18 cellular contexts compared by ENCODE assay signal in the genomic region with DNA sequence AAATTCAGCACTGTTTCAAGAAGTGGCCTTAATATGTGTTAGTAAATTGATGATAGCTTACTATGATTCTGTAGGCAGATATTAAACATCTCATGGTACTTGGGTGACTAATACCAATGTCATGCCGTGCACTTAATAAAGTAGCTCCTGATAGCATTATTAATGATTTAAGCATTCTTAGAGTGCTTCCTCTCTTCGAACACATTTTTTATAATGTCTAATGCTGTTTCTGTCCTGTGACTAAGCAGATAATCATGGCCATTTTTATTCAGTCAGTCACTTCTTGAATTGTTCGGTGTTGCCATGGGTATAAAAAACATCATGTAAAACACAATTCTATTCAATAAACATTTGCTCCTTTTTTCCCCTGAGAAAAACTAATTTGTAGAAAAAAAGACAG.
DNase-seq lines count a peak whose midpoint lies in the region; ATAC-seq and TF ChIP-seq lines count a peak whose summit lies in the region.
"Had no signal": no experiment of that assay in that cellular context is flagged by ENCODE, and none has a peak within 500 bp of the region (broad histone marks: within the 10 kb centered on the region; RNA-seq: fewer than 3 reads in every experiment).

No MANE protein-coding gene starts in this region.

- no peaks in the 10 kb centered on the region for H3K27me3 Mint-ChIP-seq in activated CD4-positive, alpha-beta T cell treated with anti-CD3 and anti-CD28 coated beads, Interleukin-2, amount 10 ng/mL, durations not matched to agents 7 days and 5 days
- H3K27me3 Mint-ChIP-seq: activated T-helper 17 cell treated with anti-CD3 and anti-CD28 coated beads, Interleukin-2, amount 50 U/mL, for 72 hours; stimulated activated memory B cell treated with anti-CD40 and anti-IgM and Interleukin-4, amounts not matched to agents 10 μg/mL and 1 μg/mL and 100 μg/mL, for 72 hours had no signal

- H3K4me3 ChIP-seq in cardiac fibroblast (replicated peaks in 1 of 2; ENCODE audit: low read depth in 2 of 2, low read length in 2 of 2) (no peak overlapping the region), kidney epithelial cell (ENCODE audit: low read depth, low read length) (no peak overlapping the region)
- H3K4me3 ChIP-seq: cardiac muscle cell, GM23338 had no signal

- H3K27ac Mint-ChIP-seq in activated CD4-positive, alpha-beta T cell treated with anti-CD3 and anti-CD28 coated beads, Interleukin-2, amount 10 ng/mL, durations not matched to agents 7 days and 5 days, result no peak overlapping the region
- H3K27ac Mint-ChIP-seq: activated T-helper 17 cell treated with anti-CD3 and anti-CD28 coated beads, Interleukin-2, amount 50 U/mL, for 72 hours; GM23338; stimulated activated memory B cell treated with anti-CD40 and anti-IgM and Interleukin-4, amounts not matched to agents 10 μg/mL and 1 μg/mL and 100 μg/mL, for 72 hours; T-helper 1 cell treated with Interleukin-12 subunit alpha and Interleukin-12 subunit beta and Interleukin-4 antibody, amounts not matched to agents 30 μg/mL and 1 μg/mL, for 36 hours had no signal

- DNase-seq in AG08395 (ENCODE audit: low spot score) (peak; percentile 50), HT1080 (ENCODE audit: low read depth) (peak; percentile 39), cardiac fibroblast (ENCODE audit: low read depth in 2 of 2) (peak; percentile 79 to 88), kidney epithelial cell (ENCODE audit: low read depth) (peak; percentile 67), NCI-H2227 (lab: John Stamatoyannopoulos, UW; ENCODE audit: unreplicated experiment) (no peak), Right ventricle myocardium superior (no peak)
- no peak for DNase-seq in activated CD4-positive, alpha-beta T cell treated with anti-CD3 and anti-CD28 coated beads, Interleukin-2, amount 10 ng/mL, durations not matched to agents 7 days and 5 days
- DNase-seq: activated CD4-positive, alpha-beta T cell treated with anti-CD3 and anti-CD28 coated beads for 48 hours; BE2C; MM.1S; posterior cingulate gyrus; stimulated activated CD4-positive, alpha-beta T cell treated with anti-CD3 and anti-CD28 coated beads, Interleukin-4, amount 100 ng/mL, for 24 hours had no signal

- CTCF ChIA-PET in activated CD4-positive, alpha-beta T cell treated with anti-CD3 and anti-CD28 coated beads, Interleukin-2, amount 10 ng/mL, durations not matched to agents 7 days and 5 days (lab: Charles Lee), result no interaction called here

- no peaks in the 10 kb centered on the region for H3K4me1 Mint-ChIP-seq in activated CD4-positive, alpha-beta T cell treated with anti-CD3 and anti-CD28 coated beads, Interleukin-2, amount 10 ng/mL, durations not matched to agents 7 days and 5 days
- H3K4me1 Mint-ChIP-seq: activated T-helper 17 cell treated with anti-CD3 and anti-CD28 coated beads, Interleukin-2, amount 50 U/mL, for 72 hours; GM23338; stimulated activated memory B cell treated with anti-CD40 and anti-IgM and Interleukin-4, amounts not matched to agents 10 μg/mL and 1 μg/mL and 100 μg/mL, for 72 hours had no signal

- ATAC-seq in GM21576 (IDR thresholded peaks at IDR 0.05; ENCODE audit: unreplicated experiment) (no peak), Right ventricle myocardium superior (ENCODE audit: poor library complexity) (no peak)
- ATAC-seq: activated T-helper 17 cell treated with anti-CD3 and anti-CD28 coated beads, Interleukin-2, amount 50 U/mL, for 72 hours; GM23338; stimulated activated memory B cell treated with anti-CD40 and anti-IgM and Interleukin-4, amounts not matched to agents 10 μg/mL and 1 μg/mL and 100 μg/mL, for 72 hours had no signal

- no peaks in the 10 kb centered on the region for H3K36me3 Mint-ChIP-seq in activated CD4-positive, alpha-beta T cell treated with anti-CD3 and anti-CD28 coated beads, Interleukin-2, amount 10 ng/mL, durations not matched to agents 7 days and 5 days (ENCODE audit: low read depth)

- H3K27me3 ChIP-seq in kidney epithelial cell (ENCODE audit: control insufficient read depth, insufficient read depth, low read length), result no peaks in the 10 kb centered on the region
- H3K27me3 ChIP-seq: BE2C, cardiac muscle cell had no signal

- intact Hi-C loops in Right ventricle myocardium superior (cut with DNase I), result no loop called here

- H3K9me3 Mint-ChIP-seq in activated CD4-positive, alpha-beta T cell treated with anti-CD3 and anti-CD28 coated beads, Interleukin-2, amount 10 ng/mL, durations not matched to agents 7 days and 5 days, result peaks cover 3% of the 10 kb centered on the region

- TF ChIP-seq CTCF in cardiac fibroblast (IDR thresholded peaks at IDR 0.05; ENCODE audit: low read depth, low read length) (no peak), kidney epithelial cell (IDR thresholded peaks at IDR 0.05; ENCODE audit: insufficient read depth, low read length, poor library complexity, severe bottlenecking) (no peak)

- H3K36me3 ChIP-seq in kidney epithelial cell (ENCODE audit: control insufficient read depth, insufficient read depth, low read length), result no peaks in the 10 kb centered on the region
- H3K36me3 ChIP-seq: BE2C, cardiac muscle cell had no signal

- POLR2A ChIA-PET in activated CD4-positive, alpha-beta T cell treated with anti-CD3 and anti-CD28 coated beads, Interleukin-2, amount 10 ng/mL, durations not matched to agents 7 days and 5 days (lab: Charles Lee), result no interaction called here

- no peak overlapping the region for H3K4me3 Mint-ChIP-seq in activated CD4-positive, alpha-beta T cell treated with anti-CD3 and anti-CD28 coated beads, Interleukin-2, amount 10 ng/mL, durations not matched to agents 7 days and 5 days
- H3K4me3 Mint-ChIP-seq: activated T-helper 17 cell treated with anti-CD3 and anti-CD28 coated beads, Interleukin-2, amount 50 U/mL, for 72 hours; GM23338; stimulated activated memory B cell treated with anti-CD40 and anti-IgM and Interleukin-4, amounts not matched to agents 10 μg/mL and 1 μg/mL and 100 μg/mL, for 72 hours; T-helper 1 cell treated with Interleukin-12 subunit alpha and Interleukin-12 subunit beta and Interleukin-4 antibody, amounts not matched to agents 30 μg/mL and 1 μg/mL, for 36 hours had no signal

Comparison
In these comparisons a context has a peak if more than half of its experiments do, and no peak if none do; other contexts are left out.
1. DNase-seq: peak in AG08395 (single experiment), HT1080 (single experiment), cardiac fibroblast (2 of 2) and kidney epithelial cell (single experiment); none in NCI-H2227 (single experiment), Right ventricle myocardium superior (single experiment) and activated CD4-positive, alpha-beta T cell treated with anti-CD3 and anti-CD28 coated beads, Interleukin-2, amount 10 ng/mL, durations not matched to agents 7 days and 5 days (single experiment).